ENCODE assay signal across 11 cellular contexts in genomic region chr15:55552461-55552860, GRCh38. TPM values are rescaled to one million over a fixed set of nuclear protein-coding genes. Genes with fewer than 3 reads are reported as not detected.
"Had no signal": no experiment of that assay in that cellular context is flagged by ENCODE, and none has a peak within 500 bp of the region (broad histone marks: within the 10 kb centered on the region; RNA-seq: fewer than 3 reads in every experiment).

No MANE protein-coding gene starts in this region.

- H3K27ac Mint-ChIP-seq: brain; nephron progenitor cell; stimulated activated naive CD8-positive, alpha-beta T cell treated with anti-CD3 and anti-CD28 coated beads, Interleukin-15, amount 100 ng/mL, for 72 hours; T-helper 17 cell had no signal

- H3K4me3 ChIP-seq: ovary, testis had no signal

- H3K27me3 ChIP-seq: ovary, testis had no signal

- H3K9me3 ChIP-seq: ovary, testis had no signal

- DNase-seq: activated CD4-positive, alpha-beta T cell treated with anti-CD3 and anti-CD28 coated beads, Interleukin-2, amount 50 U/mL, for 1 hour; activated naive CD4-positive, alpha-beta T cell treated with anti-CD3 and anti-CD28 coated beads, Interleukin-2, amount 50 U/mL, for 16 hours; activated T-cell treated with anti-CD3 and anti-CD28 coated beads, Interleukin-2, amount 50 U/mL, for 1 hour; cerebellar nuclear complex; ovary; stimulated activated CD4-positive, alpha-beta T cell treated with anti-CD3 and anti-CD28 coated beads, Interleukin-4, amount 100 ng/mL, for 4 hours; stimulated activated naive CD8-positive, alpha-beta T cell treated with anti-CD3 and anti-CD28 coated beads, Interleukin-15, amount 100 ng/mL, for 72 hours; T-helper 17 cell; testis had no signal

- H3K4me3 Mint-ChIP-seq: brain; nephron progenitor cell; stimulated activated naive CD8-positive, alpha-beta T cell treated with anti-CD3 and anti-CD28 coated beads, Interleukin-15, amount 100 ng/mL, for 72 hours; T-helper 17 cell had no signal

- H3K27ac ChIP-seq: ovary, testis had no signal

- H3K4me1 ChIP-seq: testis had no signal

- H3K27me3 Mint-ChIP-seq: brain, T-helper 17 cell had no signal

- H3K36me3 ChIP-seq: ovary had no signal

- H3K4me1 Mint-ChIP-seq: brain; stimulated activated naive CD8-positive, alpha-beta T cell treated with anti-CD3 and anti-CD28 coated beads, Interleukin-15, amount 100 ng/mL, for 72 hours; T-helper 17 cell had no signal

RNA-seq across cellular contexts. Expression of gene PYGO1, which starts 35.7 kb away (rescaled TPM):
- total RNA-seq: T-helper 17 cell had no signal
